In the genomic region with DNA sequence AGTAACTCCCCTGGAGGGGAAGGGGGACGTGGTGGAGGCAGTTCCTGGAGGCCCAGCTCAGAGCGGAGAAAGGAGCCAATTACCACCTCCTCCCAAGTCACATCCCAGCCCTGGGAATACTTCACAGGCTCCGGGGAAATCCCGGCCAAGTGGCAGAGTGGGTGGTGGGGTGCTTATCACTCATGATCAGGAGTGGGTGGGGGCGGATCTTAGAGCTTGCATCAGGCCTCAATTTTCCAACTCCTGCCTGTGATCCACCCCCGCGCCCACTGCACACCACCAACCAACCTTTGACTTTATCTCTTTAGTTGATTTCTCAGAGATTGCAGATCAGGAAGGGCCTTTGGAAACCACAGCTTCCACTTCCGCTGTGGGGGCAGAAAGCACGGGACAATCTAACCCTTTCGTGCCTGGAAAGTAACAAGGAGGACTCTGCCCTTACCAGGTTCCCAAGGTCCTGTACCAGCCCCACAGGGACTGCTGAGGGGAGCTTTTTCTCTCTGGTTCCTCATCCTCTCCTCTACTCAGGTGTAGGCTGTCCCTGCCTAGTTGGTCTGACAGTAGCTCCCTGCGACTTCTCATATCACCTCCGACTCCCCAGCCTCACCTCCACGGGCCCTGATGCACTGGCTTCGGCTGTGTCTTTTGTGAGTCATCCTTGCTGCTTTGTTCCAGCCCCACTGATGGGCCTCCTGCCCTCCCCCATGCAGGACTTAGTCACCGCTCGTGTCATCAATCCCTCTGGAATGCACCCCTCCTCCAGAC, we compare ENCODE assay signal across 1 cellular context.
TF ChIP-seq lines count a peak whose summit lies in the region.

No MANE protein-coding gene starts in this region.

TF ChIP-seq in IMR-90, 13 proteins besides CTCF, POLR2A, EP300 and RAD21 (continued from another document):
- no peak for TF ChIP-seq ELK1 (IDR thresholded peaks at IDR 0.05; ENCODE audit: borderline replicate concordance, low read depth, low read length)
- peak; percentile 13; the same call in 1 of the 2 replicates for TF ChIP-seq SMC3 (IDR thresholded peaks at IDR 0.05; ENCODE audit: low read depth, low read length)
TF ChIP-seq in IMR-90: peak in this region for 6.
